36 cellular contexts compared by ENCODE assay signal in genomic region chr18:11070593-11070992, GRCh38.
"Had no signal": no experiment of that assay in that cellular context is flagged by ENCODE, and none has a peak within 500 bp of the region (broad histone marks: within the 10 kb centered on the region; RNA-seq: fewer than 3 reads in every experiment).

No MANE protein-coding gene starts in this region.

- FAIRE-seq: astrocyte, TTC549 had no signal

- H3K4me3 Mint-ChIP-seq: activated CD4-positive, alpha-beta memory T cell treated with anti-CD3 and anti-CD28 coated beads, Interleukin-2, amount 10 ng/mL, durations not matched to agents 7 days and 5 days; activated CD4-positive, alpha-beta T cell treated with anti-CD3 and anti-CD28 coated beads for 36 hours; activated CD4-positive, alpha-beta T cell treated with anti-CD3 and anti-CD28 coated beads, Interleukin-2, amount 10 ng/mL, durations not matched to agents 7 days and 5 days; activated CD8-positive, alpha-beta memory T cell treated with anti-CD3 and anti-CD28 coated beads, Interleukin-2, amount 10 ng/mL, durations not matched to agents 7 days and 5 days; activated CD8-positive, alpha-beta T cell treated with anti-CD3 and anti-CD28 coated beads, Interleukin-2, amount 10 ng/mL, durations not matched to agents 7 days and 5 days; activated naive CD4-positive, alpha-beta T cell treated with anti-CD3 and anti-CD28 coated beads, Interleukin-2, amount 10 ng/mL, durations not matched to agents 7 days and 5 days; activated naive CD4-positive, alpha-beta T cell treated with anti-CD3 and anti-CD28 coated beads, Interleukin-2, amount 50 U/mL, for 24 hours; activated naive CD8-positive, alpha-beta T cell treated with anti-CD3 and anti-CD28 coated beads for 36 hours; activated T-cell treated with anti-CD3 and anti-CD28 coated beads, Interleukin-2, amount 50 U/mL, for 24 hours; T-helper 1 cell treated with Interleukin-12 subunit alpha and Interleukin-12 subunit beta and Interleukin-4 antibody, amounts not matched to agents 30 μg/mL and 1 μg/mL, for 36 hours; T-helper 2 cell treated with Interferon-gamma antibody and Interleukin-4, amounts not matched to agents 5 μg/mL and 100 μg/mL, for 36 hours had no signal

- H3K36me3 ChIP-seq: adrenal gland, brain microvascular endothelial cell, breast epithelium had no signal

- H3K27me3 Mint-ChIP-seq: activated CD4-positive, alpha-beta memory T cell treated with anti-CD3 and anti-CD28 coated beads, Interleukin-2, amount 10 ng/mL, durations not matched to agents 7 days and 5 days; activated CD4-positive, alpha-beta T cell treated with anti-CD3 and anti-CD28 coated beads for 36 hours; activated CD4-positive, alpha-beta T cell treated with anti-CD3 and anti-CD28 coated beads, Interleukin-2, amount 10 ng/mL, durations not matched to agents 7 days and 5 days; activated CD8-positive, alpha-beta memory T cell treated with anti-CD3 and anti-CD28 coated beads, Interleukin-2, amount 10 ng/mL, durations not matched to agents 7 days and 5 days; activated naive CD4-positive, alpha-beta T cell treated with anti-CD3 and anti-CD28 coated beads, Interleukin-2, amount 10 ng/mL, durations not matched to agents 7 days and 5 days; activated naive CD4-positive, alpha-beta T cell treated with anti-CD3 and anti-CD28 coated beads, Interleukin-2, amount 50 U/mL, for 24 hours; activated naive CD8-positive, alpha-beta T cell treated with anti-CD3 and anti-CD28 coated beads for 36 hours; activated T-cell treated with anti-CD3 and anti-CD28 coated beads, Interleukin-2, amount 50 U/mL, for 24 hours had no signal

- H3K36me3 Mint-ChIP-seq: activated CD8-positive, alpha-beta memory T cell treated with anti-CD3 and anti-CD28 coated beads, Interleukin-2, amount 10 ng/mL, durations not matched to agents 7 days and 5 days; activated naive CD4-positive, alpha-beta T cell treated with anti-CD3 and anti-CD28 coated beads, Interleukin-2, amount 10 ng/mL, durations not matched to agents 7 days and 5 days; activated naive CD4-positive, alpha-beta T cell treated with anti-CD3 and anti-CD28 coated beads, Interleukin-2, amount 50 U/mL, for 24 hours; activated naive CD8-positive, alpha-beta T cell treated with anti-CD3 and anti-CD28 coated beads for 36 hours had no signal

- H3K27ac Mint-ChIP-seq: activated CD4-positive, alpha-beta memory T cell treated with anti-CD3 and anti-CD28 coated beads, Interleukin-2, amount 10 ng/mL, durations not matched to agents 7 days and 5 days; activated CD4-positive, alpha-beta T cell treated with anti-CD3 and anti-CD28 coated beads for 36 hours; activated CD4-positive, alpha-beta T cell treated with anti-CD3 and anti-CD28 coated beads, Interleukin-2, amount 10 ng/mL, durations not matched to agents 7 days and 5 days; activated CD8-positive, alpha-beta memory T cell treated with anti-CD3 and anti-CD28 coated beads, Interleukin-2, amount 10 ng/mL, durations not matched to agents 7 days and 5 days; activated CD8-positive, alpha-beta T cell treated with anti-CD3 and anti-CD28 coated beads, Interleukin-2, amount 10 ng/mL, durations not matched to agents 7 days and 5 days; activated naive CD4-positive, alpha-beta T cell treated with anti-CD3 and anti-CD28 coated beads, Interleukin-2, amount 10 ng/mL, durations not matched to agents 7 days and 5 days; activated naive CD4-positive, alpha-beta T cell treated with anti-CD3 and anti-CD28 coated beads, Interleukin-2, amount 50 U/mL, for 24 hours; activated naive CD8-positive, alpha-beta T cell treated with anti-CD3 and anti-CD28 coated beads for 36 hours; activated T-cell treated with anti-CD3 and anti-CD28 coated beads, Interleukin-2, amount 50 U/mL, for 24 hours; activated T-helper 2 cell treated with anti-CD3 and anti-CD28 coated beads, Interferon-gamma antibody, Interleukin-2, Interleukin-4, amounts not matched to agents 10 μg/mL and 5 μg/mL and 100 μg/mL, durations not matched to agents 14 hours and 24 hours and 36 hours; T-helper 1 cell treated with Interleukin-12 subunit alpha and Interleukin-12 subunit beta and Interleukin-4 antibody, amounts not matched to agents 30 μg/mL and 1 μg/mL, for 36 hours; T-helper 2 cell treated with Interferon-gamma antibody and Interleukin-4, amounts not matched to agents 5 μg/mL and 100 μg/mL, for 36 hours had no signal

- H3K9me3 Mint-ChIP-seq: activated CD4-positive, alpha-beta T cell treated with anti-CD3 and anti-CD28 coated beads, Interleukin-2, amount 10 ng/mL, durations not matched to agents 7 days and 5 days; activated naive CD4-positive, alpha-beta T cell treated with anti-CD3 and anti-CD28 coated beads, Interleukin-2, amount 10 ng/mL, durations not matched to agents 7 days and 5 days; activated T-helper 2 cell treated with anti-CD3 and anti-CD28 coated beads, Interferon-gamma antibody, Interleukin-2, Interleukin-4, amounts not matched to agents 10 μg/mL and 5 μg/mL and 100 μg/mL, durations not matched to agents 14 hours and 24 hours and 36 hours; T-helper 2 cell treated with Interferon-gamma antibody and Interleukin-4, amounts not matched to agents 5 μg/mL and 100 μg/mL, for 36 hours had no signal

- H3K4me3 ChIP-seq: adrenal gland, body of pancreas, breast epithelium had no signal

- H3K4me1 Mint-ChIP-seq: activated CD4-positive, alpha-beta memory T cell treated with anti-CD3 and anti-CD28 coated beads, Interleukin-2, amount 10 ng/mL, durations not matched to agents 7 days and 5 days; activated CD4-positive, alpha-beta T cell treated with anti-CD3 and anti-CD28 coated beads for 36 hours; activated CD4-positive, alpha-beta T cell treated with anti-CD3 and anti-CD28 coated beads, Interleukin-2, amount 10 ng/mL, durations not matched to agents 7 days and 5 days; activated CD8-positive, alpha-beta memory T cell treated with anti-CD3 and anti-CD28 coated beads, Interleukin-2, amount 10 ng/mL, durations not matched to agents 7 days and 5 days; activated naive CD4-positive, alpha-beta T cell treated with anti-CD3 and anti-CD28 coated beads, Interleukin-2, amount 10 ng/mL, durations not matched to agents 7 days and 5 days; activated naive CD4-positive, alpha-beta T cell treated with anti-CD3 and anti-CD28 coated beads, Interleukin-2, amount 50 U/mL, for 24 hours; activated naive CD8-positive, alpha-beta T cell treated with anti-CD3 and anti-CD28 coated beads for 36 hours had no signal

- H3K27me3 ChIP-seq: adrenal gland, body of pancreas, brain microvascular endothelial cell, breast epithelium had no signal

- H3K4me1 ChIP-seq: adrenal gland, body of pancreas, breast epithelium had no signal

- H3K9me3 ChIP-seq: adrenal gland, body of pancreas, breast epithelium had no signal

- H3K27ac ChIP-seq: adrenal gland, body of pancreas, brain microvascular endothelial cell, breast epithelium, VCaP had no signal

- DNase-seq: activated CD4-positive, alpha-beta memory T cell treated with anti-CD3 and anti-CD28 coated beads, Interleukin-2, amount 10 ng/mL, durations not matched to agents 7 days and 5 days; activated CD4-positive, alpha-beta T cell treated with anti-CD3 and anti-CD28 coated beads for 1 hour; activated CD4-positive, alpha-beta T cell treated with anti-CD3 and anti-CD28 coated beads for 36 hours; activated CD4-positive, alpha-beta T cell treated with anti-CD3 and anti-CD28 coated beads for 48 hours; activated CD4-positive, alpha-beta T cell treated with anti-CD3 and anti-CD28 coated beads, Interleukin-2, amount 10 ng/mL, durations not matched to agents 7 days and 5 days; activated CD4-positive, alpha-beta T cell treated with anti-CD3 and anti-CD28 coated beads, Interleukin-2, amount 50 U/mL, for 48 hours; activated CD4-positive, CD25-positive, alpha-beta regulatory T cell; activated CD8-positive, alpha-beta memory T cell treated with anti-CD3 and anti-CD28 coated beads for 24 hours; activated CD8-positive, alpha-beta memory T cell treated with anti-CD3 and anti-CD28 coated beads, Interleukin-2, amount 10 ng/mL, durations not matched to agents 7 days and 5 days; activated CD8-positive, alpha-beta memory T cell treated with anti-CD3 and anti-CD28 coated beads, Interleukin-2, amount 50 U/mL, for 48 hours; activated CD8-positive, alpha-beta T cell treated with anti-CD3 and anti-CD28 coated beads, Interleukin-2, amount 10 ng/mL, durations not matched to agents 7 days and 5 days; activated effector memory CD4-positive, alpha-beta T cell treated with Interleukin-2 at 50 U/mL for 16 hours; activated gamma-delta T cell; activated naive CD4-positive, alpha-beta T cell treated with anti-CD3 and anti-CD28 coated beads, Interleukin-2, amount 10 ng/mL, durations not matched to agents 7 days and 5 days; activated naive CD4-positive, alpha-beta T cell treated with Interleukin-2 at 50 U/mL for 16 hours; activated naive CD8-positive, alpha-beta T cell treated with anti-CD3 and anti-CD28 coated beads for 36 hours; activated T-cell treated with anti-CD3 and anti-CD28 coated beads, Interleukin-2, amount 50 U/mL, for 24 hours; activated T-cell treated with anti-CD3 and anti-CD28 coated beads, Interleukin-2, amount 50 U/mL, for 48 hours; adrenal gland; amniotic stem cell; aorta; body of pancreas; brain microvascular endothelial cell; central memory CD4-positive, alpha-beta T cell; T-helper 1 cell; T-helper 2 cell; T-helper 9 cell had no signal

- ATAC-seq: activated CD4-positive, alpha-beta T cell treated with anti-CD3 and anti-CD28 coated beads for 36 hours; activated CD4-positive, CD25-positive, alpha-beta regulatory T cell treated with anti-CD3 and anti-CD28 coated beads, Interleukin-2, amount 50 U/mL, for 24 hours; activated CD8-positive, alpha-beta memory T cell treated with anti-CD3 and anti-CD28 coated beads, Interleukin-2, amount 10 ng/mL, durations not matched to agents 7 days and 5 days; activated CD8-positive, alpha-beta T cell treated with anti-CD3 and anti-CD28 coated beads, Interleukin-2, amount 10 ng/mL, durations not matched to agents 7 days and 5 days; body of pancreas had no signal
